ENCODE assay signal across 1 cellular context in genomic region chr12:12622418-12622817, GRCh38.
TF ChIP-seq lines count a peak whose summit lies in the region.

No MANE protein-coding gene starts in this region.

TF ChIP-seq in SK-N-SH treated with all-trans-retinoic acid at 6 μM for 48 hours, 23 proteins besides CTCF, POLR2A, EP300 and RAD21 (continued from another document):
- no peak for TF ChIP-seq CREB5 (CRISPR knock-in tag; IDR thresholded peaks at IDR 0.05; ENCODE audit: low read depth)
